1 cellular context compared by ENCODE assay signal in the genomic region with DNA sequence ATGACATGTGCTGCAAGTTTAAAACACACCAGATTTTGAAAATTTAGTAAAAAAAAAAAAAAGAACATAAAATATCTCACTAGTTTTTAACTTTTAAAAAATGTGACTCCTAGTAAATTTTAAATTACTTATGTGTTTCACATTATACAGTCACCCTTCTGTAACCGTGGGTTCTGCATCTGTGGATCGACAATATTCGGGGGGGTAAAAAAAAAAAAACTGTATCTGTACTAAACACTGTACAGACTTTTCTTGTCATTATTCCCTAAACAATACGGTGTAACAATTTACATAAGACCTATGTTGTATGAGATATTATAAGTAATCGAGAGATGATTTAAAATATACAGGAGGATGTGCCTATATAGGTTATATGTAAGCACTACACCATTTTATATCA.
TF ChIP-seq lines count a peak whose summit lies in the region.

No MANE protein-coding gene starts in this region.

TF ChIP-seq in GM12878, 131 proteins besides CTCF, POLR2A, EP300 and RAD21:
- TF ChIP-seq MLLT1 (IDR thresholded peaks at IDR 0.05) (peak; percentile 94), ZNF274 (IDR thresholded peaks at IDR 0.05; ENCODE audit: insufficient read depth, insufficient read length) (no peak), ZBTB40 (IDR thresholded peaks at IDR 0.05; ENCODE audit: borderline replicate concordance) (peak; percentile 9; the same call in 1 of the 2 replicates)
